ENCODE assay signal across 22 cellular contexts in the genomic region with DNA sequence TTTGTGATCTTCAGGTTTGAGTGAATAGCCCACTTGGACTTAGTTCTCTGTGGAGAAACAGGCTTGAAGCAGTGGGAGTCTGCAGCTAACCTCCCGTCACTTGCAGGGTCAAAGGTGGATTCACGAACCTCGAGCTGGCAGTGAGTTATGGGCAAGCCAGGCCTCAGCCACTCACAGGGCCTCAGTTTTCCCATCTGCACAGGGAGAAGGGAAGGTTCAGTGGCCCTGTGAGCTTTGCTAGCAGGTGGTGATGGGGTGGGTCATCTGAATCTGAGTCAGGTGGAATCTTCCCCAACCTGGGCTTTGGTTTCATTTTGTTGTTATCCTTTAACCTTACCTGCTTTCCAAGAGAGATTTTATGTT.
A peak's percentile ranks its signal among the peaks of the same experiment; 100 is the strongest.
DNase-seq lines count a peak whose midpoint lies in the region; ATAC-seq and TF ChIP-seq lines count a peak whose summit lies in the region.
"Had no signal": no experiment of that assay in that cellular context is flagged by ENCODE, and none has a peak within 500 bp of the region (broad histone marks: within the 10 kb centered on the region; RNA-seq: fewer than 3 reads in every experiment).

No MANE protein-coding gene starts in this region.

- intact Hi-C loops in IMR-90 (cut with micrococcal nuclease) (loop anchor here (5.0 kb wide), 2 partner anchors 38 to 58 kb away; no protein-coding TSS in a partner anchor), colonic mucosa (cut with DNase I) (no loop called here)

- no peak for ATAC-seq in IMR-90 (ENCODE audit: low read depth)
- no peak for ATAC-seq in memory B cell (ENCODE audit: low read depth)
- no peak for ATAC-seq in HG02981 (IDR thresholded peaks at IDR 0.05; ENCODE audit: unreplicated experiment)
- ATAC-seq: CD8-positive, alpha-beta T cell had no signal

- H2AK9ac ChIP-seq in IMR-90 (replicated peaks; ENCODE audit: low read depth, low read length, poor library complexity), result peak overlapping the region; percentile 25

- H4K91ac ChIP-seq in IMR-90 (ENCODE audit: insufficient read depth, low read depth, low read length), result no peak overlapping the region

- H3K4me3 Mint-ChIP-seq in memory B cell, result no peak overlapping the region
- H3K4me3 Mint-ChIP-seq: activated CD4-positive, alpha-beta T cell treated with anti-CD3 and anti-CD28 coated beads, Interleukin-2, amount 10 ng/mL, durations not matched to agents 7 days and 5 days; CD8-positive, alpha-beta T cell had no signal

- H3K36me3 ChIP-seq in BLaER1, result peaks cover 26% of the 10 kb centered on the region
- peaks cover 17% of the 10 kb centered on the region for H3K36me3 ChIP-seq in IMR-90 (ENCODE audit: control insufficient read depth, insufficient read depth, low read length)
- H3K36me3 ChIP-seq in colonic mucosa, result no peaks in the 10 kb centered on the region
- H3K36me3 ChIP-seq: breast epithelium, thoracic aorta had no signal

- H3K23ac ChIP-seq in IMR-90 (ENCODE audit: low read depth, low read length), result no peak overlapping the region

- H3K9me1 ChIP-seq in IMR-90 (ENCODE audit: insufficient read depth, low read length), result peaks cover 9% of the 10 kb centered on the region; the same call in 1 of the 2 replicates

- no peak overlapping the region for H2AFZ ChIP-seq in IMR-90 (replicated peaks; ENCODE audit: low read length, poor library complexity)

- in situ Hi-C loops in IMR-90 (cut with MboI; ENCODE audit: low sequenced_read_pairs), result loop anchor here (25.0 kb wide), 1 partner anchor 88 kb away; a partner anchor contains a TSS

- H2BK15ac ChIP-seq in IMR-90 (ENCODE audit: low read depth, low read length), result no peak overlapping the region; the same call in 2 of the 3 replicates

- WGBS in IMR-90 (ENCODE audit: extremely low coverage in 2 of 2, insufficient read length in 1 of 2), 2 experiments, result no CpG with 5 or more reads among the region's 3 CpGs

- H3K27ac Mint-ChIP-seq in memory B cell, result peak overlapping the region; percentile 53
- H3K27ac Mint-ChIP-seq: activated CD4-positive, alpha-beta T cell treated with anti-CD3 and anti-CD28 coated beads, Interleukin-2, amount 10 ng/mL, durations not matched to agents 7 days and 5 days; CD8-positive, alpha-beta T cell had no signal

- no peaks in the 10 kb centered on the region for H3K9me3 Mint-ChIP-seq in memory B cell
- H3K9me3 Mint-ChIP-seq: activated CD4-positive, alpha-beta T cell treated with anti-CD3 and anti-CD28 coated beads, Interleukin-2, amount 10 ng/mL, durations not matched to agents 7 days and 5 days; CD8-positive, alpha-beta T cell; naive B cell had no signal

- H3K27me3 ChIP-seq in BLaER1 (no peaks in the 10 kb centered on the region), IMR-90 (ENCODE audit: control insufficient read depth, insufficient read depth, low read length) (no peaks in the 10 kb centered on the region), colonic mucosa (no peaks in the 10 kb centered on the region)
- H3K27me3 ChIP-seq: adrenal gland, breast epithelium, sigmoid colon had no signal

- no peak overlapping the region; the same call in 1 of the 2 replicates for H3K14ac ChIP-seq in IMR-90 (replicated peaks; ENCODE audit: low read depth, low read length)

- H3K4me1 Mint-ChIP-seq in memory B cell, result peaks cover 2% of the 10 kb centered on the region
- H3K4me1 Mint-ChIP-seq: activated CD4-positive, alpha-beta T cell treated with anti-CD3 and anti-CD28 coated beads, Interleukin-2, amount 10 ng/mL, durations not matched to agents 7 days and 5 days had no signal

- 0 out of 2 replicates have a peak overlapping the region, but pooled peaks have one; percentile 17 for H2AK5ac ChIP-seq in IMR-90 (ENCODE audit: low read depth, low read length)

- peaks cover 17 to 41% of the 10 kb centered on the region in 2 experiments for H3K79me1 ChIP-seq in IMR-90 (ENCODE audit: low read depth in 1 of 2, low read length in 2 of 2)

- H3K4me3 ChIP-seq in BLaER1, result no peak overlapping the region
- H3K4me3 ChIP-seq in IMR-90 (ENCODE audit: insufficient read depth, low read depth, low read length), result no peak overlapping the region
- H3K4me3 ChIP-seq in colonic mucosa, result no peak overlapping the region
- H3K4me3 ChIP-seq: adrenal gland, breast epithelium, sigmoid colon, thoracic aorta had no signal

- DNase-seq in IMR-90 (no peak), colonic mucosa (peak; percentile 28), memory B cell (ENCODE audit: low spot score in 2 of 2) (no peak), retina (no peak), superior temporal gyrus (ENCODE audit: extremely low spot score) (no peak), NCI-H187 (lab: John Stamatoyannopoulos, UW) (no peak)
- DNase-seq: activated CD4-positive, alpha-beta T cell treated with anti-CD3 and anti-CD28 coated beads, Interleukin-2, amount 10 ng/mL, durations not matched to agents 7 days and 5 days; activated effector memory CD4-positive, alpha-beta T cell treated with anti-CD3 and anti-CD28 coated beads, Interleukin-2, amount 50 U/mL, for 16 hours; adrenal gland; CD8-positive, alpha-beta T cell; cortex of kidney; DMS53; naive B cell; NCI-H1092 treated with DMSO at 0.1 percent for 48 hours; NCI-H2081 treated with DMSO at 0.1 percent for 48 hours; NCI-H510A treated with DMSO at 0.1 percent for 48 hours; Right ventricle myocardium superior; sigmoid colon had no signal

- H3K36me3 Mint-ChIP-seq in memory B cell, result peaks cover 13% of the 10 kb centered on the region
- H3K36me3 Mint-ChIP-seq: CD8-positive, alpha-beta T cell had no signal

- no peaks in the 10 kb centered on the region for H4K20me1 ChIP-seq in BLaER1
- H4K20me1 ChIP-seq in IMR-90 (ENCODE audit: insufficient read depth, low read length), result no peaks in the 10 kb centered on the region

- H3K4me2 ChIP-seq in BLaER1 (peak overlapping the region; percentile 39), IMR-90 (ENCODE audit: low read depth, low read length) (no peak overlapping the region; the same call in 1 of the 2 replicates)

- H3K9me3 ChIP-seq in BLaER1 (no peaks in the 10 kb centered on the region), IMR-90 (ENCODE audit: control insufficient read depth, insufficient read depth, low read length) (no peaks in the 10 kb centered on the region), colonic mucosa (no peaks in the 10 kb centered on the region)
- H3K9me3 ChIP-seq: adrenal gland, breast epithelium, sigmoid colon, thoracic aorta had no signal

- no TSS peak for BruUV-seq in IMR-90 (replicated peaks; lab: Mats Ljungman, UMichigan)

- no peak overlapping the region for H4K5ac ChIP-seq in IMR-90 (ENCODE audit: low read depth, low read length)

- TF ChIP-seq POLR2A in IMR-90 (IDR thresholded peaks at IDR 0.05; ENCODE audit: low read depth, low read length), result no peak

- H3K4ac ChIP-seq in IMR-90 (ENCODE audit: low read depth, low read length), result no peak overlapping the region

- CTCF ChIA-PET in IMR-90 (lab: Yijun Ruan, JAX), result interaction anchor here (0.7 kb wide), 1 partner anchor 80 kb away, joined by 3 read pairs; no protein-coding TSS in a partner anchor

- H3K18ac ChIP-seq in IMR-90 (ENCODE audit: low read depth, low read length), result no peak overlapping the region

- H3K9ac ChIP-seq in BLaER1, result no peak overlapping the region
- H3K9ac ChIP-seq in IMR-90 (ENCODE audit: low read depth, low read length), result no peak overlapping the region
- no peak overlapping the region for H3K9ac ChIP-seq in colonic mucosa (ENCODE audit: low read depth in 2 of 2, low read length in 2 of 2)

- dilution Hi-C loops in IMR-90 (cut with HindIII; ENCODE audit: low sequenced_read_pairs, unreplicated experiment), result no loop called here

- TF ChIP-seq CTCF in IMR-90 (conservative IDR thresholded peaks at IDR 0.05; ENCODE audit: low read depth, low read length) (no peak), colonic mucosa (IDR thresholded peaks at IDR 0.05) (no peak)

- no peak overlapping the region for H3K56ac ChIP-seq in IMR-90 (ENCODE audit: extremely low read depth, insufficient read depth, low read length)

- H2BK5ac ChIP-seq in IMR-90 (ENCODE audit: low read depth, low read length, poor library complexity, severe bottlenecking), result peak overlapping the region; percentile 13

- H2BK20ac ChIP-seq in IMR-90 (ENCODE audit: low read depth, low read length), result no peak overlapping the region

- H3K27ac ChIP-seq in BLaER1 (0 out of 2 replicates have a peak overlapping the region, but pooled peaks have one; percentile 15), IMR-90 (ENCODE audit: insufficient read depth, low read length) (no peak overlapping the region), colonic mucosa (peak overlapping the region; percentile 25)
- H3K27ac ChIP-seq: adrenal gland, breast epithelium, sigmoid colon, thoracic aorta had no signal

- H4K8ac ChIP-seq in IMR-90 (ENCODE audit: low read depth in 2 of 2, low read length in 2 of 2), result peak overlapping the region in 1 of 2 experiments; percentile 40; a peak in 2 of 4 replicates

- H3K4me1 ChIP-seq in BLaER1 (peaks cover 14% of the 10 kb centered on the region), IMR-90 (ENCODE audit: control insufficient read depth, insufficient read depth, low read length) (peaks cover 6% of the 10 kb centered on the region; the same call in 1 of the 2 replicates), colonic mucosa (no peaks in the 10 kb centered on the region)
- H3K4me1 ChIP-seq: breast epithelium had no signal

- TF ChIP-seq RAD21 in IMR-90 (IDR thresholded peaks at IDR 0.05; ENCODE audit: low read length), result no peak

- POLR2A ChIA-PET in IMR-90 (lab: Charles Lee; ENCODE audit: unreplicated experiment), result no interaction called here

- H2BK120ac ChIP-seq in IMR-90 (ENCODE audit: low read depth, low read length), result no peak overlapping the region

- no peaks in the 10 kb centered on the region for H3K27me3 Mint-ChIP-seq in memory B cell
- H3K27me3 Mint-ChIP-seq: activated CD4-positive, alpha-beta T cell treated with anti-CD3 and anti-CD28 coated beads, Interleukin-2, amount 10 ng/mL, durations not matched to agents 7 days and 5 days; naive B cell had no signal

TF ChIP-seq in IMR-90, 13 proteins besides CTCF, POLR2A, EP300 and RAD21 (continues in another document):
- TF ChIP-seq CHD1 (IDR thresholded peaks at IDR 0.05; ENCODE audit: low read depth, low read length), result no peak
- no peak for TF ChIP-seq RFX5 (IDR thresholded peaks at IDR 0.05; ENCODE audit: low read depth, low read length)
- no peak for TF ChIP-seq MXI1 (IDR thresholded peaks at IDR 0.05; ENCODE audit: borderline replicate concordance, low read depth, low read length)
- TF ChIP-seq, protein P1, sequence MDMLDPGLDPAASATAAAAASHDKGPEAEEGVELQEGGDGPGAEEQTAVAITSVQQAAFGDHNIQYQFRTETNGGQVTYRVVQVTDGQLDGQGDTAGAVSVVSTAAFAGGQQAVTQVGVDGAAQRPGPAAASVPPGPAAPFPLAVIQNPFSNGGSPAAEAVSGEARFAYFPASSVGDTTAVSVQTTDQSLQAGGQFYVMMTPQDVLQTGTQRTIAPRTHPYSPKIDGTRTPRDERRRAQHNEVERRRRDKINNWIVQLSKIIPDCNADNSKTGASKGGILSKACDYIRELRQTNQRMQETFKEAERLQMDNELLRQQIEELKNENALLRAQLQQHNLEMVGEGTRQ (IDR thresholded peaks at IDR 0.05; ENCODE audit: low read depth, low read length), result no peak
- no peak for TF ChIP-seq MAFK (IDR thresholded peaks at IDR 0.05; ENCODE audit: low read depth, low read length)
- TF ChIP-seq BHLHE40 (IDR thresholded peaks at IDR 0.05; ENCODE audit: low read depth, low read length), result no peak
- no peak for TF ChIP-seq MAZ (IDR thresholded peaks at IDR 0.05; ENCODE audit: borderline replicate concordance, low read depth, low read length)
- no peak for TF ChIP-seq CEBPB (IDR thresholded peaks at IDR 0.05; ENCODE audit: low read depth, low read length)
